13 cellular contexts compared by ENCODE assay signal in genomic region chr19:11556634-11557420, GRCh38. TPM values are rescaled to one million over a fixed set of nuclear protein-coding genes. Genes with fewer than 3 reads are reported as not detected.
DNase-seq lines count a peak whose midpoint lies in the region; FAIRE-seq and TF ChIP-seq lines count a peak whose summit lies in the region.
"Had no signal": no experiment of that assay in that cellular context is flagged by ENCODE, and none has a peak within 500 bp of the region (broad histone marks: within the 10 kb centered on the region; RNA-seq: fewer than 3 reads in every experiment).

No MANE protein-coding gene starts in this region.

- no peak overlapping the region for H2AFZ ChIP-seq in astrocyte (ENCODE audit: low read depth, low read length)

- no peaks in the 10 kb centered on the region for H3K9me3 Mint-ChIP-seq in activated T-cell treated with anti-CD3 and anti-CD28 coated beads, Interleukin-2, amount 50 U/mL, for 24 hours
- H3K9me3 Mint-ChIP-seq in astrocyte (ENCODE audit: unreplicated experiment), result no peaks in the 10 kb centered on the region

- H3K4me3 Mint-ChIP-seq in activated T-cell treated with anti-CD3 and anti-CD28 coated beads, Interleukin-2, amount 50 U/mL, for 24 hours, result peak overlapping the region; percentile 88
- H3K4me3 Mint-ChIP-seq in astrocyte (ENCODE audit: unreplicated experiment), result peak overlapping the region; percentile 36

- H3K9ac ChIP-seq in astrocyte (ENCODE audit: low read length) (no peak overlapping the region), skeletal muscle satellite cell (ENCODE audit: low read depth, low read length) (peak overlapping the region; percentile 19)

- peaks cover 56% of the 10 kb centered on the region for H4K20me1 ChIP-seq in astrocyte (ENCODE audit: insufficient read depth, low read length)

- no peak for FAIRE-seq in astrocyte (lab: Jason Lieb, UNC)
- FAIRE-seq: GM12891, GM19239, H54 had no signal

- no peaks in the 10 kb centered on the region for H3K9me3 ChIP-seq in astrocyte (ENCODE audit: insufficient read depth, low read depth, low read length)
- no peaks in the 10 kb centered on the region for H3K9me3 ChIP-seq in skeletal muscle satellite cell (replicated peaks; ENCODE audit: low read length)
- no peaks in the 10 kb centered on the region for H3K9me3 ChIP-seq in prostate gland
- H3K9me3 ChIP-seq: right atrium auricular region, thoracic aorta had no signal

- no peaks in the 10 kb centered on the region for H3K27me3 Mint-ChIP-seq in activated T-cell treated with anti-CD3 and anti-CD28 coated beads, Interleukin-2, amount 50 U/mL, for 24 hours
- H3K27me3 Mint-ChIP-seq in astrocyte (ENCODE audit: low read depth, unreplicated experiment), result no peaks in the 10 kb centered on the region

- H3K4me2 ChIP-seq in astrocyte (ENCODE audit: low read length) (no peak overlapping the region), skeletal muscle satellite cell (ENCODE audit: low read length) (no peak overlapping the region)

- no peak for TF ChIP-seq POLR2A in prostate gland (IDR thresholded peaks at IDR 0.05)

- TF ChIP-seq CTCF in astrocyte (IDR thresholded peaks at IDR 0.05; ENCODE audit: insufficient read depth, low read depth, low read length) (no peak), prostate gland (IDR thresholded peaks at IDR 0.05) (no peak), GM10266 (IDR thresholded peaks at IDR 0.05; ENCODE audit: control insufficient read depth, insufficient read depth, low read depth, missing control alignments) (no peak)

- intact Hi-C loops in prostate gland (cut with DNase I), result no loop called here

- peaks cover 46% of the 10 kb centered on the region for H3K4me1 Mint-ChIP-seq in activated T-cell treated with anti-CD3 and anti-CD28 coated beads, Interleukin-2, amount 50 U/mL, for 24 hours (ENCODE audit: low read depth)
- H3K4me1 Mint-ChIP-seq in astrocyte (ENCODE audit: low read depth, unreplicated experiment), result peaks cover 14% of the 10 kb centered on the region

- H3K27ac Mint-ChIP-seq in activated T-cell treated with anti-CD3 and anti-CD28 coated beads, Interleukin-2, amount 50 U/mL, for 24 hours, result peak overlapping the region; percentile 53
- no peak overlapping the region for H3K27ac Mint-ChIP-seq in astrocyte (ENCODE audit: unreplicated experiment)

- peaks cover 68% of the 10 kb centered on the region for H3K36me3 Mint-ChIP-seq in activated T-cell treated with anti-CD3 and anti-CD28 coated beads, Interleukin-2, amount 50 U/mL, for 24 hours (ENCODE audit: low read depth)
- H3K36me3 Mint-ChIP-seq in astrocyte (ENCODE audit: low read depth, unreplicated experiment), result peaks cover 5% of the 10 kb centered on the region

- H3K27ac ChIP-seq in astrocyte (ENCODE audit: low read depth, low read length) (no peak overlapping the region), prostate gland (no peak overlapping the region)
- H3K27ac ChIP-seq: right atrium auricular region, thoracic aorta had no signal

- H3K4me3 ChIP-seq in astrocyte (ENCODE audit: insufficient read depth, low read depth, low read length) (no peak overlapping the region), skeletal muscle satellite cell (ENCODE audit: low read length) (no peak overlapping the region), prostate gland (no peak overlapping the region)
- H3K4me3 ChIP-seq: right atrium auricular region, thoracic aorta had no signal

- H3K36me3 ChIP-seq in astrocyte (ENCODE audit: insufficient read depth, low read length), result peaks cover 2% of the 10 kb centered on the region
- H3K36me3 ChIP-seq in skeletal muscle satellite cell (ENCODE audit: insufficient read depth, low read length), result peaks cover 26% of the 10 kb centered on the region
- peaks cover 3 to 6% of the 10 kb centered on the region in 2 donors for H3K36me3 ChIP-seq in prostate gland

- peaks cover 7% of the 10 kb centered on the region for H3K4me1 ChIP-seq in astrocyte (ENCODE audit: insufficient read depth, low read length)
- H3K4me1 ChIP-seq in skeletal muscle satellite cell (ENCODE audit: control insufficient read depth, insufficient read depth, low read length), result peaks cover 7% of the 10 kb centered on the region
- H3K4me1 ChIP-seq in prostate gland (replicated peaks), result peaks cover 11% of the 10 kb centered on the region

- H3K27me3 ChIP-seq in astrocyte (ENCODE audit: insufficient read depth, low read length) (no peaks in the 10 kb centered on the region), skeletal muscle satellite cell (ENCODE audit: control insufficient read depth, insufficient read depth, low read length) (no peaks in the 10 kb centered on the region), prostate gland (replicated peaks; ENCODE audit: insufficient read depth) (no peaks in the 10 kb centered on the region)
- H3K27me3 ChIP-seq: right atrium auricular region had no signal

- no peak for DNase-seq in activated T-cell treated with anti-CD3 and anti-CD28 coated beads, Interleukin-2, amount 50 U/mL, for 24 hours
- no peak for DNase-seq in activated T-cell treated with anti-CD3 and anti-CD28 coated beads, Interleukin-2, amount 50 U/mL, for 1 hour
- no peak for DNase-seq in astrocyte (ENCODE audit: low read depth)
- DNase-seq in prostate gland (ENCODE audit: low spot score), result no peak
- DNase-seq in GM10266 (ENCODE audit: extremely low spot score), result no peak
- DNase-seq: ACHN, NCI-H510A had no signal

- peaks cover 40% of the 10 kb centered on the region for H3K79me2 ChIP-seq in astrocyte (ENCODE audit: insufficient read depth, low read length)

- 71% methylated on average over 4 of the region's 4 CpGs for WGBS in prostate gland

RNA-seq across cellular contexts. Expression of gene ELOF1, which starts 2.2 kb away (rescaled TPM):
- total RNA-seq in astrocyte (75.7 and 78.8 TPM in 2 replicates), prostate gland (10 to 100 TPM; 47.8 to 57.5 TPM)
- total RNA-seq in skeletal muscle satellite cell (2012; rRNA removed), result 43.9 and 45.4 TPM in 2 replicates

RNA-seq across cellular contexts. Expression of gene CNN1, which starts 18.2 kb away (rescaled TPM):
- total RNA-seq in astrocyte, result 201 and 236 TPM in 2 replicates
- total RNA-seq in skeletal muscle satellite cell (2012; rRNA removed), result 0.44 and 0.76 TPM in 2 replicates
- 100 to 1,000 TPM; 426 to 525 TPM for total RNA-seq in prostate gland

RNA-seq across cellular contexts. Expression of gene ACP5, which starts 20.6 kb away (rescaled TPM):
- not detected in 2 replicates for total RNA-seq in astrocyte
- 0.76 TPM in 1 of 2 replicates, not detected in the other for total RNA-seq in skeletal muscle satellite cell (2012; rRNA removed)
- 10 to 100 TPM; 23.3 to 59.3 TPM for total RNA-seq in prostate gland

RNA-seq across cellular contexts. Expression of gene ECSIT, which starts 27.9 kb away (rescaled TPM):
- total RNA-seq in astrocyte (17.8 and 21.9 TPM in 2 replicates), prostate gland (10 to 100 TPM; 93.0 to 94.7 TPM)
- 24.6 and 26.6 TPM in 2 replicates for total RNA-seq in skeletal muscle satellite cell (2012; rRNA removed)

RNA-seq across cellular contexts. Expression of gene ZNF627, which starts 40.5 kb away (rescaled TPM):
- total RNA-seq in astrocyte (20.4 and 20.5 TPM in 2 replicates), prostate gland (10 to 100 TPM; 17.8 to 20.5 TPM)
- total RNA-seq in skeletal muscle satellite cell (2012; rRNA removed), result 12.5 and 13.2 TPM in 2 replicates

Comparison
In these comparisons a context has a peak if more than half of its experiments do, and no peak if none do; other contexts are left out.
1. RNA of gene ACP5, which starts 20.6 kb away (total RNA-seq): 23.3 to 59.3 TPM in prostate gland; not detected in astrocyte; every median in the first group is over 10 times any median in the second.